In genomic region chr11:108009497-108010360, GRCh38 we compare ENCODE assay signal across 8 cellular contexts. TPM values are rescaled to one million over a fixed set of nuclear protein-coding genes. Genes with fewer than 3 reads are reported as not detected.
DNase-seq lines count a peak whose midpoint lies in the region; ATAC-seq and TF ChIP-seq lines count a peak whose summit lies in the region.

No MANE protein-coding gene starts in this region.

- H3K9me2 ChIP-seq in GM23338 (ENCODE audit: insufficient read depth) = no peaks in the 10 kb centered on the region

- peak overlapping the region; percentile 96 for H3K4me2 ChIP-seq in GM23338

- ATAC-seq in GM23338 (peak; percentile 58), lung (ENCODE audit: insufficient read depth, low FRiP score) (peak; percentile 4)

- H3K4me1 ChIP-seq in GM23338 (ENCODE audit: insufficient read depth) = peaks cover 26% of the 10 kb centered on the region
- H3K4me1 ChIP-seq in NT2/D1 (ENCODE audit: insufficient read depth, insufficient read length) = no peaks in the 10 kb centered on the region
- peaks cover 0 to 3% of the 10 kb centered on the region in 2 donors for H3K4me1 ChIP-seq in lung (ENCODE audit: control insufficient read depth in 2 of 2, insufficient read depth in 2 of 2, low read length in 2 of 2)
- H3K4me1 ChIP-seq in thymus (ENCODE audit: control insufficient read depth, insufficient read depth, low read length) = peaks cover 3% of the 10 kb centered on the region

- no peaks in the 10 kb centered on the region for H3K36me3 ChIP-seq in GM23338 (ENCODE audit: insufficient read depth)
- no peaks in the 10 kb centered on the region for H3K36me3 ChIP-seq in NT2/D1 (ENCODE audit: insufficient read depth, insufficient read length, low read length)
- no peaks in the 10 kb centered on the region for H3K36me3 ChIP-seq in lung (ENCODE audit: control insufficient read depth in 2 of 2, insufficient read depth in 2 of 2, low read length in 2 of 2)
- H3K36me3 ChIP-seq in thymus (ENCODE audit: control insufficient read depth, insufficient read depth) = peaks cover 6% of the 10 kb centered on the region

- H3K27ac ChIP-seq in GM23338 (ENCODE audit: low read depth) = peak overlapping the region; percentile 95; the same call in 1 of the 2 replicates
- H3K27ac ChIP-seq in coronary artery = peak overlapping the region; percentile 96 to 98
- H3K27ac ChIP-seq in lung (ENCODE audit: low read depth in 1 of 2, low read length in 1 of 2) = peak overlapping the region; percentile 99
- peak overlapping the region; percentile 97 for H3K27ac ChIP-seq in thymus (ENCODE audit: low read depth)

- no peaks in the 10 kb centered on the region for H3K36me3 Mint-ChIP-seq in GM23338 (ENCODE audit: low read depth)

- H3K9me3 ChIP-seq in NT2/D1 (ENCODE audit: insufficient read depth, low read length) (no peaks in the 10 kb centered on the region), lung (ENCODE audit: control insufficient read depth in 2 of 2, insufficient read depth in 1 of 2, low read length in 1 of 2) (no peaks in the 10 kb centered on the region), thymus (ENCODE audit: control insufficient read depth) (no peaks in the 10 kb centered on the region)

- no peaks in the 10 kb centered on the region for H3K9me3 Mint-ChIP-seq in GM23338

- H3K79me2 ChIP-seq in GM23338 (replicated peaks; ENCODE audit: insufficient read depth) = peaks cover 59% of the 10 kb centered on the region

- 1 to 3% methylated on average over 31 of the region's 31 CpGs for WGBS in lung, 2 donors
- 3% methylated on average over 31 of the region's 31 CpGs for WGBS in thymus

- H3K27me3 ChIP-seq in GM23338 (ENCODE audit: insufficient read depth) (no peaks in the 10 kb centered on the region), NT2/D1 (ENCODE audit: insufficient read depth, insufficient read length) (no peaks in the 10 kb centered on the region), lung (ENCODE audit: control insufficient read depth, insufficient read depth) (no peaks in the 10 kb centered on the region), thymus (ENCODE audit: control insufficient read depth, insufficient read depth) (no peaks in the 10 kb centered on the region)

- H3K4me1 Mint-ChIP-seq in GM23338 = peaks cover 12% of the 10 kb centered on the region

- peak overlapping the region; percentile 99 for H3K9ac ChIP-seq in NT2/D1 (ENCODE audit: insufficient read length, low read depth)

- peak overlapping the region; percentile 97 for H3K27ac Mint-ChIP-seq in GM23338

- H3K4me3 Mint-ChIP-seq in GM23338 = peak overlapping the region; percentile 98

- peak; percentile 71 for DNase-seq in GM23338 (ENCODE audit: low spot score)
- no peak for DNase-seq in NT2/D1 (ENCODE audit: low read depth, low spot score)
- DNase-seq in coronary artery (ENCODE audit: low spot score) = no peak
- DNase-seq in lung (ENCODE audit: low spot score) = no peak
- no peak for DNase-seq in HK-2 (ENCODE audit: unreplicated experiment)
- DNase-seq in NCI-H345 (lab: John Stamatoyannopoulos, UW) = no peak

- TF ChIP-seq CTCF in GM23338 (conservative IDR thresholded peaks at IDR 0.05; ENCODE audit: low read depth in 2 of 2) (no peak), coronary artery (IDR thresholded peaks at IDR 0.05) (no peak), lung (IDR thresholded peaks at IDR 0.05; ENCODE audit: control extremely low read depth, extremely low read depth) (no peak)

- H3K4me3 ChIP-seq in GM08714 (ENCODE audit: low read length) (peak overlapping the region; percentile 88), GM23338 (peak overlapping the region; percentile 99), NT2/D1 (ENCODE audit: insufficient read length, low read depth) (peak overlapping the region; percentile 98), coronary artery (peak overlapping the region; percentile 88), lung (peak overlapping the region; percentile 78), thymus (ENCODE audit: low read length) (peak overlapping the region; percentile 66)

- peak overlapping the region; percentile 100; the same call in 1 of the 2 replicates for H2AFZ ChIP-seq in GM23338

- H3F3A ChIP-seq in GM23338 (replicated peaks; ENCODE audit: low read depth) = no peaks in the 10 kb centered on the region

- H4K20me1 ChIP-seq in GM23338 (replicated peaks; ENCODE audit: insufficient read depth) = peaks cover 9% of the 10 kb centered on the region; the same call in 1 of the 2 replicates

- H3K27me3 Mint-ChIP-seq in GM23338 (ENCODE audit: insufficient read depth, low read depth, poor library complexity) = peaks cover 4% of the 10 kb centered on the region

TF ChIP-seq in GM23338, 12 proteins besides CTCF, POLR2A, EP300 and RAD21 (continues in another document):
- no peak for TF ChIP-seq JUNB (IDR thresholded peaks at IDR 0.05; ENCODE audit: unreplicated experiment)
- no peak for TF ChIP-seq STAT1 (IDR thresholded peaks at IDR 0.05; ENCODE audit: unreplicated experiment)
- no peak for TF ChIP-seq REST (IDR thresholded peaks at IDR 0.05; ENCODE audit: unreplicated experiment)
- TF ChIP-seq EZH2 (IDR thresholded peaks at IDR 0.05; ENCODE audit: low read depth, unreplicated experiment) = no peak
- TF ChIP-seq ETS1 (IDR thresholded peaks at IDR 0.05) = no peak
- TF ChIP-seq EZH2phosphoT487 (IDR thresholded peaks at IDR 0.05; ENCODE audit: unreplicated experiment) = no peak

RNA-seq across cellular contexts. Expression of gene CUL5, which starts 1.0 kb away (rescaled TPM):
- total RNA-seq in GM23338 (2014; rRNA removed; shearing (Covaris generic)) = 23.2 and 26.0 TPM in 2 replicates
- 31.5 and 40.9 TPM in 2 replicates for polyA plus RNA-seq in GM23338 (2016; fragmentation: Nextera tagmentation; extraction: Ambion mirVana)
- total RNA-seq in lung = 10 to 100 TPM; 36.2 to 53.6 TPM
- 1 to 10 TPM; 5.4 to 8.2 TPM for polyA plus RNA-seq in lung
- 12.3 TPM for polyA plus RNA-seq in thymus
